Comparison of ENCODE assay signal across 2 cellular contexts in the genomic region with DNA sequence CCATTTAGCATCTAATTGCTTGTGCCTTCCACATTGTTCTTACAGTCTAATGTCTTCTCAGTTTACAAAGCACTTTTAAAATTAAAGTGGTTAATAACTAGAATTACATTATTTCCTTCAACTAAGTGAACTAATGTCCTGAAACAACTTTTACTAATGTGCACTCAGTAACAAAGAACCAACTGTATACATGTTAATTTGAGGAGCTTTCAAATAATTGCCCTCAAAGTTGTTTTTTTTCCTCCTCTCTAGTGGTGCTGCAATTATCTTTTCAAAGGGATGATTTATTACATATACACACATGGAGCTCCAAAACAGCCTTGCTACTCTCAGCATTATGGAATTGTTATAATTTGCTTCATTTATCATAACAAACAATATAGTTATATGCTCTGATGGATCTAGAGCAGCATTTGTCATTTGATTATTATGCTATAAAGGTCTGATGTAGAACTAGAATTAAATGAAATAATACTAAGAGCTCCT.
TF ChIP-seq lines count a peak whose summit lies in the region.

No MANE protein-coding gene starts in this region.

TF ChIP-seq in A549, 52 proteins besides CTCF, POLR2A, EP300 and RAD21:
- TF ChIP-seq MYC (IDR thresholded peaks at IDR 0.05; ENCODE audit: borderline replicate concordance, low read length), result no peak
- no peak for TF ChIP-seq GATA3 (IDR thresholded peaks at IDR 0.05; ENCODE audit: borderline replicate concordance)
- TF ChIP-seq, protein P1, sequence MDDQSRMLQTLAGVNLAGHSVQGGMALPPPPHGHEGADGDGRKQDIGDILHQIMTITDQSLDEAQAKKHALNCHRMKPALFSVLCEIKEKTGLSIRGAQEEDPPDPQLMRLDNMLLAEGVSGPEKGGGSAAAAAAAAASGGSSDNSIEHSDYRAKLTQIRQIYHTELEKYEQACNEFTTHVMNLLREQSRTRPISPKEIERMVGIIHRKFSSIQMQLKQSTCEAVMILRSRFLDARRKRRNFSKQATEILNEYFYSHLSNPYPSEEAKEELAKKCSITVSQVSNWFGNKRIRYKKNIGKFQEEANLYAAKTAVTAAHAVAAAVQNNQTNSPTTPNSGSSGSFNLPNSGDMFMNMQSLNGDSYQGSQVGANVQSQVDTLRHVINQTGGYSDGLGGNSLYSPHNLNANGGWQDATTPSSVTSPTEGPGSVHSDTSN (IDR thresholded peaks at IDR 0.05), result no peak
- no peak for TF ChIP-seq ZC3H11A (IDR thresholded peaks at IDR 0.05)
- TF ChIP-seq CBX8 (IDR thresholded peaks at IDR 0.05), result no peak
- no peak for TF ChIP-seq TP53 (CRISPR knock-in tag; IDR thresholded peaks at IDR 0.05)

TF ChIP-seq in IMR-90, 13 proteins besides CTCF, POLR2A, EP300 and RAD21:
- TF ChIP-seq FOS (IDR thresholded peaks at IDR 0.05; ENCODE audit: low read depth, low read length) (no peak), NFE2L2 (IDR thresholded peaks at IDR 0.05; ENCODE audit: low read depth, low read length) (no peak), MAFK (IDR thresholded peaks at IDR 0.05; ENCODE audit: low read depth, low read length) (no peak), USF2 (IDR thresholded peaks at IDR 0.05; ENCODE audit: low read depth, low read length) (no peak), BHLHE40 (IDR thresholded peaks at IDR 0.05; ENCODE audit: low read depth, low read length) (no peak), SMC3 (IDR thresholded peaks at IDR 0.05; ENCODE audit: low read depth, low read length) (no peak), CEBPB (IDR thresholded peaks at IDR 0.05; ENCODE audit: low read depth, low read length) (no peak), MAZ (IDR thresholded peaks at IDR 0.05; ENCODE audit: borderline replicate concordance, low read depth, low read length) (no peak), RCOR1 (IDR thresholded peaks at IDR 0.05; ENCODE audit: insufficient replicate concordance, low read length) (no peak), MXI1 (IDR thresholded peaks at IDR 0.05; ENCODE audit: borderline replicate concordance, low read depth, low read length) (no peak), RFX5 (IDR thresholded peaks at IDR 0.05; ENCODE audit: low read depth, low read length) (no peak), CHD1 (IDR thresholded peaks at IDR 0.05; ENCODE audit: low read depth, low read length) (no peak), ELK1 (IDR thresholded peaks at IDR 0.05; ENCODE audit: borderline replicate concordance, low read depth, low read length) (no peak)
